Comparison of ENCODE assay signal across 8 cellular contexts in genomic region chr5:157431544-157432200, GRCh38. TPM values are rescaled to one million over a fixed set of nuclear protein-coding genes. Genes with fewer than 3 reads are reported as not detected.
DNase-seq lines count a peak whose midpoint lies in the region; ATAC-seq, FAIRE-seq and TF ChIP-seq lines count a peak whose summit lies in the region.

No MANE protein-coding gene starts in this region.

- H3K27me3 ChIP-seq in GM06990 (replicated peaks; ENCODE audit: control insufficient read depth, insufficient read depth, low read length) = no peaks in the 10 kb centered on the region
- no peaks in the 10 kb centered on the region for H3K27me3 ChIP-seq in adipocyte (replicated peaks; ENCODE audit: control insufficient read depth, insufficient read depth, low read length)
- H3K27me3 ChIP-seq in right atrium auricular region = no peaks in the 10 kb centered on the region
- H3K27me3 ChIP-seq in small intestine (ENCODE audit: control insufficient read depth in 2 of 2, insufficient read depth in 2 of 2, low read length in 2 of 2) = no peaks in the 10 kb centered on the region

- peak overlapping the region; percentile 25 for H3K9ac ChIP-seq in adipocyte (ENCODE audit: low read length)

- TF ChIP-seq CTCF in GM06990 (IDR thresholded peaks at IDR 0.05; ENCODE audit: insufficient read depth, low read length, poor library complexity, severe bottlenecking) (peak; percentile 45), right atrium auricular region (IDR thresholded peaks at IDR 0.05) (peak; percentile 19 to 71)

- no peak overlapping the region for H3K27ac ChIP-seq in right atrium auricular region
- H3K27ac ChIP-seq in small intestine (ENCODE audit: low read depth in 1 of 2, low read length in 1 of 2) = no peak overlapping the region

- H3K4me1 ChIP-seq in adipocyte (ENCODE audit: control insufficient read depth, insufficient read depth, low read length) = no peaks in the 10 kb centered on the region
- no peaks in the 10 kb centered on the region for H3K4me1 ChIP-seq in right atrium auricular region
- no peaks in the 10 kb centered on the region for H3K4me1 ChIP-seq in small intestine (ENCODE audit: control insufficient read depth in 2 of 2, insufficient read depth in 1 of 2, low read depth in 1 of 2, low read length in 1 of 2)

- FAIRE-seq in small intestine (lab: Jason Lieb, UNC) = no peak

- DNase-seq in AG08395 (ENCODE audit: low spot score) (peak; percentile 60), GM06990 (ENCODE audit: extremely low read depth, insufficient read length) (peak; percentile 21), NCI-H524 treated with DMSO at 0.1 percent for 48 hours (lab: John Stamatoyannopoulos, UW) (peak; percentile 20), adipocyte (ENCODE audit: low read depth) (peak; percentile 83), right atrium auricular region (ENCODE audit: low spot score) (no peak), small intestine (peak; percentile 64), GOT3 (lab: John Stamatoyannopoulos, UW) (no peak)

- H3K4me3 ChIP-seq in GM06990 (replicated peaks; ENCODE audit: low read depth, low read length) (no peak overlapping the region), adipocyte (ENCODE audit: low read length) (no peak overlapping the region), right atrium auricular region (no peak overlapping the region), small intestine (ENCODE audit: low read depth in 1 of 2, low read length in 2 of 2) (no peak overlapping the region)

- H3K9me3 ChIP-seq in adipocyte (ENCODE audit: control insufficient read depth, low read length) (no peaks in the 10 kb centered on the region), right atrium auricular region (no peaks in the 10 kb centered on the region), small intestine (ENCODE audit: control insufficient read depth, low read depth) (no peaks in the 10 kb centered on the region)

- peak; percentile 60 for ATAC-seq in HG02973 (IDR thresholded peaks at IDR 0.05; ENCODE audit: unreplicated experiment)

- no peaks in the 10 kb centered on the region for H3K36me3 ChIP-seq in GM06990 (ENCODE audit: control insufficient read depth, insufficient read depth, low read length)
- no peaks in the 10 kb centered on the region for H3K36me3 ChIP-seq in adipocyte (ENCODE audit: control insufficient read depth, insufficient read depth, low read length, severe bottlenecking)
- H3K36me3 ChIP-seq in right atrium auricular region = no peaks in the 10 kb centered on the region
- H3K36me3 ChIP-seq in small intestine (ENCODE audit: control insufficient read depth in 2 of 2, insufficient read depth in 2 of 2, low read length in 2 of 2) = no peaks in the 10 kb centered on the region

- WGBS in small intestine, 3 donors = 33 to 37% (median 36%) methylated on average over 4 of the region's 4 CpGs

RNA-seq across cellular contexts. Expression of gene NIPAL4, which starts 28.3 kb away (rescaled TPM):
- 1 to 10 TPM in 1 of 2 donors, not detected in 1; 1.6 TPM for total RNA-seq in right atrium auricular region
- under 1 TPM in 1 of 3 donors, not detected in 2; 0.10 TPM for polyA plus RNA-seq in small intestine

Comparison
In these comparisons a context has a peak if more than half of its experiments do, and no peak if none do; other contexts are left out.
1. DNase-seq: peak in AG08395 (single experiment), GM06990 (single experiment), NCI-H524 treated with DMSO at 0.1 percent for 48 hours (single experiment), adipocyte (single experiment) and small intestine (single experiment); none in right atrium auricular region (single experiment) and GOT3 (single experiment).